ENCODE assay signal across 19 cellular contexts in the genomic region with DNA sequence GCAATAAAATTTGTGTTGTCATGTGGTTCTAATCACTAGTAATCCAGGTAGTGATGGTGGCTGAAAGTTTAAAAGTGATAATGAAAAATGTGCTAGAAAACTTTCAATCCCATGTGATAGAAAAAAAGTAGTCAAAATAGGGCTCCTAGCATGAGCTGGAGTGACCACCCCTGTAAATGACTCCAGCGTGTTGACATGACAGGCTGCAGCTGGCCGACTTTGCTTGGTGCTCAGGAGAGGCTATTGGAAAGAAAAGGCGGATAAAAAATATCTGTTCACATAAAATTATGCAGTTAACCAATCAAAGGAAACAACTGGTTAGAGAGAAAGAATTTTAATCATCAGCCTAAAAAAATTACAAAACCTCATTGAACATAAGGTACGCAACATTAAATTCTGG. TPM values are rescaled to one million over a fixed set of nuclear protein-coding genes. Genes with fewer than 3 reads are reported as not detected.
DNase-seq lines count a peak whose midpoint lies in the region; ATAC-seq and TF ChIP-seq lines count a peak whose summit lies in the region.
"Had no signal": no experiment of that assay in that cellular context is flagged by ENCODE, and none has a peak within 500 bp of the region (broad histone marks: within the 10 kb centered on the region; RNA-seq: fewer than 3 reads in every experiment).

No MANE protein-coding gene starts in this region.

- H3K4me1 Mint-ChIP-seq in activated T-cell treated with anti-CD3 and anti-CD28 coated beads, Interleukin-2, amount 50 U/mL, for 72 hours (ENCODE audit: low read depth), result peaks cover 16% of the 10 kb centered on the region

- no peak for ATAC-seq in activated T-cell treated with anti-CD3 and anti-CD28 coated beads, Interleukin-2, amount 50 U/mL, for 72 hours (replicated peaks in 1 of 2)
- ATAC-seq in left ventricle myocardium superior (no peak), lung (ENCODE audit: insufficient read depth, low FRiP score) (peak; percentile 41), HG03175 (IDR thresholded peaks at IDR 0.05; ENCODE audit: unreplicated experiment) (no peak), GM21723 (IDR thresholded peaks at IDR 0.05; ENCODE audit: unreplicated experiment) (no peak)
- ATAC-seq: CD8-positive, alpha-beta T cell had no signal

- peak overlapping the region; percentile 14 for H3K27ac Mint-ChIP-seq in activated T-cell treated with anti-CD3 and anti-CD28 coated beads, Interleukin-2, amount 50 U/mL, for 72 hours
- H3K27ac Mint-ChIP-seq: B cell; CD4-positive, CD25-positive, alpha-beta regulatory T cell; CD8-positive, alpha-beta T cell had no signal

- intact Hi-C loops in left ventricle myocardium superior (cut with micrococcal nuclease), result no loop called here

- no peaks in the 10 kb centered on the region for H3K36me3 Mint-ChIP-seq in activated T-cell treated with anti-CD3 and anti-CD28 coated beads, Interleukin-2, amount 50 U/mL, for 72 hours (ENCODE audit: insufficient read depth in 2 of 2)
- H3K36me3 Mint-ChIP-seq: CD8-positive, alpha-beta T cell had no signal

- H3K9me3 ChIP-seq in right atrium auricular region (no peaks in the 10 kb centered on the region), lung (ENCODE audit: control insufficient read depth in 2 of 2, insufficient read depth in 1 of 2, low read length in 1 of 2) (no peaks in the 10 kb centered on the region)
- H3K9me3 ChIP-seq: BLaER1, Caco-2 had no signal

- no peaks in the 10 kb centered on the region for H3K27me3 ChIP-seq in right atrium auricular region
- no peaks in the 10 kb centered on the region for H3K27me3 ChIP-seq in lung (ENCODE audit: control insufficient read depth, insufficient read depth)
- H3K27me3 ChIP-seq: BLaER1 had no signal

- no peak overlapping the region for H3K4me3 Mint-ChIP-seq in activated T-cell treated with anti-CD3 and anti-CD28 coated beads, Interleukin-2, amount 50 U/mL, for 72 hours
- H3K4me3 Mint-ChIP-seq: B cell; CD4-positive, CD25-positive, alpha-beta regulatory T cell; CD8-positive, alpha-beta T cell had no signal

- no peak overlapping the region for H3K4me3 ChIP-seq in right atrium auricular region
- no peak overlapping the region for H3K4me3 ChIP-seq in fibroblast of pulmonary artery (replicated peaks; ENCODE audit: low read depth, low read length)
- no peak overlapping the region for H3K4me3 ChIP-seq in lung
- H3K4me3 ChIP-seq: BLaER1, GM23248 had no signal

- H3K4me1 ChIP-seq in right atrium auricular region (no peaks in the 10 kb centered on the region), lung (ENCODE audit: control insufficient read depth in 2 of 2, insufficient read depth in 2 of 2, low read length in 2 of 2) (no peaks in the 10 kb centered on the region)
- H3K4me1 ChIP-seq: BLaER1, Caco-2 had no signal

- 72 to 81% methylated on average over 4 of the region's 4 CpGs for WGBS in lung, 2 donors

- DNase-seq in activated T-cell treated with anti-CD3 and anti-CD28 coated beads, Interleukin-2, amount 50 U/mL, for 72 hours, result no peak
- DNase-seq in activated T-cell treated with anti-CD3 and anti-CD28 coated beads, Interleukin-2, amount 50 U/mL, for 1 hour, result no peak
- DNase-seq in left ventricle myocardium superior (peak; percentile 35), right atrium auricular region (ENCODE audit: low spot score) (no peak), fibroblast of pulmonary artery (ENCODE audit: low read depth) (peak; percentile 25), lung (ENCODE audit: low spot score) (no peak)
- DNase-seq: Caco-2; CD4-positive, CD25-positive, alpha-beta regulatory T cell; CD8-positive, alpha-beta T cell; DMS153; DND-41; GM23248; H7 had no signal

- no peak for TF ChIP-seq CTCF in right atrium auricular region (IDR thresholded peaks at IDR 0.05)
- no peak for TF ChIP-seq CTCF in fibroblast of pulmonary artery (IDR thresholded peaks at IDR 0.05; ENCODE audit: low read length, missing control alignments)
- TF ChIP-seq CTCF in lung (IDR thresholded peaks at IDR 0.05; ENCODE audit: control extremely low read depth, extremely low read depth), result no peak

- H3K27me3 Mint-ChIP-seq in activated T-cell treated with anti-CD3 and anti-CD28 coated beads, Interleukin-2, amount 50 U/mL, for 72 hours (ENCODE audit: low read depth), result peaks cover 7% of the 10 kb centered on the region

- H3K9me3 Mint-ChIP-seq in activated T-cell treated with anti-CD3 and anti-CD28 coated beads, Interleukin-2, amount 50 U/mL, for 72 hours, result no peaks in the 10 kb centered on the region
- H3K9me3 Mint-ChIP-seq: CD4-positive, CD25-positive, alpha-beta regulatory T cell; CD8-positive, alpha-beta T cell had no signal

- no peaks in the 10 kb centered on the region for H3K36me3 ChIP-seq in right atrium auricular region
- no peaks in the 10 kb centered on the region for H3K36me3 ChIP-seq in lung (ENCODE audit: control insufficient read depth in 2 of 2, insufficient read depth in 2 of 2, low read length in 2 of 2)
- H3K36me3 ChIP-seq: BLaER1 had no signal

- no peak overlapping the region for H3K27ac ChIP-seq in right atrium auricular region
- no peak overlapping the region for H3K27ac ChIP-seq in lung (ENCODE audit: low read depth in 1 of 2, low read length in 1 of 2)
- H3K27ac ChIP-seq: 22Rv1, BLaER1, C4-2B, GM23248 had no signal

RNA-seq across cellular contexts. Expression of a gene that starts 16.9 kb away (rescaled TPM):
- 10 to 100 TPM; 47.9 to 56.2 TPM for total RNA-seq in activated T-cell treated with anti-CD3 and anti-CD28 coated beads, Interleukin-2, amount 50 U/mL, for 72 hours
- total RNA-seq in left ventricle myocardium superior (107 TPM), right atrium auricular region (10 to 100 TPM; 40.9 to 52.4 TPM), lung (10 to 100 TPM; 33.0 to 76.2 TPM)
- 10 to 100 TPM; 45.4 to 74.3 TPM for polyA plus RNA-seq in lung

RNA-seq across cellular contexts. Expression of a gene that starts 55.9 kb away (rescaled TPM):
- total RNA-seq in activated T-cell treated with anti-CD3 and anti-CD28 coated beads, Interleukin-2, amount 50 U/mL, for 72 hours, result 1 to 10 TPM; 7.6 to 8.3 TPM
- total RNA-seq in left ventricle myocardium superior (0.25 TPM), right atrium auricular region (not detected), lung (10 to 100 TPM; 11.0 to 12.5 TPM)
- 1 to 10 TPM; 3.1 to 3.2 TPM for polyA plus RNA-seq in lung

Comparison
In these comparisons a context has a peak if more than half of its experiments do, and no peak if none do; other contexts are left out.
1. DNase-seq: peak in left ventricle myocardium superior (single experiment) and fibroblast of pulmonary artery (single experiment); none in activated T-cell treated with anti-CD3 and anti-CD28 coated beads, Interleukin-2, amount 50 U/mL, for 72 hours (0 of 2), activated T-cell treated with anti-CD3 and anti-CD28 coated beads, Interleukin-2, amount 50 U/mL, for 1 hour (single experiment), right atrium auricular region (single experiment) and lung (single experiment).